17 cellular contexts compared by ENCODE assay signal in genomic region chr18:71020342-71021096, GRCh38.
A peak's percentile ranks its signal among the peaks of the same experiment; 100 is the strongest.
DNase-seq lines count a peak whose midpoint lies in the region; ATAC-seq, FAIRE-seq and TF ChIP-seq lines count a peak whose summit lies in the region.
"Had no signal": no experiment of that assay in that cellular context is flagged by ENCODE, and none has a peak within 500 bp of the region (broad histone marks: within the 10 kb centered on the region; RNA-seq: fewer than 3 reads in every experiment).

No MANE protein-coding gene starts in this region.

- peak; percentile 53 for ATAC-seq in PC-3

- H3K27me3 ChIP-seq in PC-3 (ENCODE audit: low read length): no peaks in the 10 kb centered on the region

- H3F3A ChIP-seq in PC-3 (ENCODE audit: low read length, unreplicated experiment): no peaks in the 10 kb centered on the region

- no peak overlapping the region for H3K4me2 ChIP-seq in PC-3 (ENCODE audit: low read length)

- no peaks in the 10 kb centered on the region for H4K20me1 ChIP-seq in PC-3 (ENCODE audit: low read length)

- BruUV-seq in PC-3 (replicated peaks; lab: Mats Ljungman, UMichigan): no TSS peak

- intact Hi-C loops in PC-3 (cut with micrococcal nuclease): no loop called here

- no peak overlapping the region for H2AFZ ChIP-seq in PC-3 (ENCODE audit: low read length)

- H3K4me3 ChIP-seq in PC-3 (ENCODE audit: low read length): no peak overlapping the region

- peak; percentile 88 for FAIRE-seq in D721Med (lab: Jason Lieb, UNC)
- FAIRE-seq: GM19239 had no signal

- H3K9ac ChIP-seq in PC-3 (ENCODE audit: low read length): no peak overlapping the region

- DNase-seq in D721Med (ENCODE audit: insufficient read length, low spot score): no peak
- DNase-seq in PC-3: peak; percentile 23
- peak; percentile 36 for DNase-seq in dermis blood vessel endothelial cell
- peak; percentile 77 for DNase-seq in iris pigment epithelial cell (ENCODE audit: low read depth)
- no peak for DNase-seq in HEK293T (ENCODE audit: extremely low spot score)
- no peak for DNase-seq in iPS-NIHi11 (ENCODE audit: low spot score)
- no peak for DNase-seq in effector CD4-positive, alpha-beta T cell
- DNase-seq: Caco-2; CD4-positive, CD25-positive, alpha-beta regulatory T cell; DMS53; HFFc6; NCI-H1105 treated with DMSO at 0.1 percent for 48 hours; NCI-H187; NCI-H226; NCI-H526 treated with DMSO at 0.1 percent for 48 hours; RPMI8226 had no signal

- POLR2A ChIA-PET in PC-3 (lab: Charles Lee; ENCODE audit: unreplicated experiment) (no interaction called here), HEK293T (lab: Yijun Ruan, JAX) (no interaction called here)

- CTCF ChIA-PET in PC-3 (lab: Charles Lee): no interaction called here
- CTCF ChIA-PET in HEK293T (lab: Yijun Ruan, JAX): interaction anchor here (0.6 kb wide), 1 partner anchor 230 kb away, joined by 3 read pairs; no protein-coding TSS in a partner anchor

- 0 out of 2 replicates have a peak, but pooled peaks cover 5% of the 10 kb centered on the region for H3K9me3 ChIP-seq in PC-3 (ENCODE audit: low read length)
- H3K9me3 ChIP-seq: Caco-2 had no signal

- H3K27ac ChIP-seq in PC-3 (ENCODE audit: low read length): peak overlapping the region; percentile 47; the same call in 1 of the 2 replicates

- TF ChIP-seq CTCF in D721Med (IDR thresholded peaks at IDR 0.05; ENCODE audit: insufficient read depth, missing control alignments) (no peak), PC-3 (conservative IDR thresholded peaks at IDR 0.05; ENCODE audit: low read depth, low read length) (no peak)

- no peaks in the 10 kb centered on the region for H3K9me2 ChIP-seq in PC-3 (replicated peaks; ENCODE audit: low read length)

- no peaks in the 10 kb centered on the region for H3K79me2 ChIP-seq in PC-3 (ENCODE audit: low read length)

- H3K4me1 ChIP-seq in PC-3 (ENCODE audit: insufficient read depth, low read length): no peaks in the 10 kb centered on the region
- H3K4me1 ChIP-seq: Caco-2 had no signal

- H3K36me3 ChIP-seq in PC-3 (ENCODE audit: low read depth, low read length): no peaks in the 10 kb centered on the region

TF ChIP-seq in HEK293T, 16 proteins besides CTCF, POLR2A, EP300 and RAD21:
- TF ChIP-seq PKNOX1 (IDR thresholded peaks at IDR 0.05) (no peak), FOXK2 (IDR thresholded peaks at IDR 0.05) (no peak), SP1 (IDR thresholded peaks at IDR 0.05) (no peak), ZNF384 (IDR thresholded peaks at IDR 0.05) (no peak), SUZ12 (IDR thresholded peaks at IDR 0.05) (no peak)
TF ChIP-seq in HEK293T: peak in this region for 0.

Comparison
In these comparisons a context has a peak if more than half of its experiments do, and no peak if none do; other contexts are left out.
1. DNase-seq: peak in PC-3 (single experiment), dermis blood vessel endothelial cell (single experiment) and iris pigment epithelial cell (single experiment); none in D721Med (single experiment), HEK293T (single experiment), iPS-NIHi11 (single experiment) and effector CD4-positive, alpha-beta T cell (single experiment).